Comparison of ENCODE assay signal across 8 cellular contexts in genomic region chr18:9147440-9148238, GRCh38. TPM values are rescaled to one million over a fixed set of nuclear protein-coding genes. Genes with fewer than 3 reads are reported as not detected.
DNase-seq lines count a peak whose midpoint lies in the region; ATAC-seq and TF ChIP-seq lines count a peak whose summit lies in the region.

No MANE protein-coding gene starts in this region.

- peak; percentile 76 for TF ChIP-seq CTCF in GM12872 (IDR thresholded peaks at IDR 0.05; ENCODE audit: insufficient read depth, low read depth, low read length)
- peak; percentile 82 for TF ChIP-seq CTCF in cardiac muscle cell (IDR thresholded peaks at IDR 0.05; ENCODE audit: low read depth, low read length)

- no peaks in the 10 kb centered on the region for H3K27me3 Mint-ChIP-seq in activated naive CD8-positive, alpha-beta T cell treated with anti-CD3 and anti-CD28 coated beads, Interleukin-2, amount 10 ng/mL, durations not matched to agents 7 days and 5 days

- H3K4me1 Mint-ChIP-seq in activated naive CD8-positive, alpha-beta T cell treated with anti-CD3 and anti-CD28 coated beads, Interleukin-2, amount 10 ng/mL, durations not matched to agents 7 days and 5 days, result peaks cover 54% of the 10 kb centered on the region

- H3K9me3 ChIP-seq in cardiac muscle cell (ENCODE audit: low read depth), result no peaks in the 10 kb centered on the region

- H3K27me3 ChIP-seq in cardiac muscle cell, result no peaks in the 10 kb centered on the region

- no peaks in the 10 kb centered on the region for H3K36me3 ChIP-seq in cardiac muscle cell

- no peak overlapping the region for H3K4me3 ChIP-seq in cardiac muscle cell

- no peak overlapping the region for H3K27ac ChIP-seq in cardiac muscle cell

- H3K36me3 Mint-ChIP-seq in activated naive CD8-positive, alpha-beta T cell treated with anti-CD3 and anti-CD28 coated beads, Interleukin-2, amount 10 ng/mL, durations not matched to agents 7 days and 5 days, result peaks cover 5% of the 10 kb centered on the region

- H3K9me3 Mint-ChIP-seq in activated naive CD8-positive, alpha-beta T cell treated with anti-CD3 and anti-CD28 coated beads, Interleukin-2, amount 10 ng/mL, durations not matched to agents 7 days and 5 days, result no peaks in the 10 kb centered on the region

- H3K4me3 Mint-ChIP-seq in activated naive CD8-positive, alpha-beta T cell treated with anti-CD3 and anti-CD28 coated beads, Interleukin-2, amount 10 ng/mL, durations not matched to agents 7 days and 5 days, result peak overlapping the region; percentile 72

- H3K27ac Mint-ChIP-seq in activated naive CD8-positive, alpha-beta T cell treated with anti-CD3 and anti-CD28 coated beads, Interleukin-2, amount 10 ng/mL, durations not matched to agents 7 days and 5 days, result peak overlapping the region; percentile 91

- peaks cover 9% of the 10 kb centered on the region for H3K4me1 ChIP-seq in cardiac muscle cell (ENCODE audit: low read depth)

- DNase-seq in AG20443 (ENCODE audit: low spot score) (peak; percentile 70), NCI-H524 treated with DMSO at 0.1 percent for 48 hours (lab: John Stamatoyannopoulos, UW) (peak; percentile 41), cardiac muscle cell (ENCODE audit: low read depth in 1 of 2, low spot score in 1 of 2) (peak; percentile 63 to 83), renal cortical epithelial cell (ENCODE audit: low read depth) (peak; percentile 87)
- no peak for DNase-seq in activated naive CD8-positive, alpha-beta T cell treated with anti-CD3 and anti-CD28 coated beads, Interleukin-2, amount 10 ng/mL, durations not matched to agents 7 days and 5 days

- POLR2A ChIA-PET in activated naive CD8-positive, alpha-beta T cell treated with anti-CD3 and anti-CD28 coated beads, Interleukin-2, amount 10 ng/mL, durations not matched to agents 7 days and 5 days (lab: Charles Lee), result interaction anchor here (0.8 to 2.8 kb wide), 5 partner anchors 11 to 75 kb away, joined by 3 to 17 read pairs (median 3); partner anchors contain the start of gene ANKRD12

- peak; percentile 34 for ATAC-seq in HG03108 (IDR thresholded peaks at IDR 0.05; ENCODE audit: unreplicated experiment)
- peak; percentile 73 for ATAC-seq in activated naive CD8-positive, alpha-beta T cell treated with anti-CD3 and anti-CD28 coated beads, Interleukin-2, amount 10 ng/mL, durations not matched to agents 7 days and 5 days (ENCODE audit: low read depth)
- no peak for ATAC-seq in GM19324 (IDR thresholded peaks at IDR 0.05; ENCODE audit: low FRiP score, unreplicated experiment)

RNA-seq across cellular contexts. Expression of gene ANKRD12, which starts 11.1 kb away (rescaled TPM):
- 100 to 1,000 TPM; 107 to 117 TPM for total RNA-seq in activated naive CD8-positive, alpha-beta T cell treated with anti-CD3 and anti-CD28 coated beads, Interleukin-2, amount 10 ng/mL, durations not matched to agents 7 days and 5 days
- total RNA-seq in cardiac muscle cell (12.6 and 88.8 TPM in 2 replicates), renal cortical epithelial cell (30.0 and 42.5 TPM in 2 replicates)
- 21.5 and 47.8 TPM in 2 replicates for polyA plus RNA-seq in cardiac muscle cell

RNA-seq across cellular contexts. Expression of gene NDUFV2, which starts 45.1 kb away (rescaled TPM):
- 100 to 1,000 TPM; 166 to 168 TPM for total RNA-seq in activated naive CD8-positive, alpha-beta T cell treated with anti-CD3 and anti-CD28 coated beads, Interleukin-2, amount 10 ng/mL, durations not matched to agents 7 days and 5 days
- 111 and 178 TPM in 2 replicates for total RNA-seq in cardiac muscle cell
- 340 and 391 TPM in 2 replicates for polyA plus RNA-seq in cardiac muscle cell
- total RNA-seq in renal cortical epithelial cell, result 114 and 133 TPM in 2 replicates
